ENCODE assay signal across 15 cellular contexts in genomic region chr2:162011718-162012564, GRCh38.
DNase-seq lines count a peak whose midpoint lies in the region; TF ChIP-seq lines count a peak whose summit lies in the region.
"Had no signal": no experiment of that assay in that cellular context is flagged by ENCODE, and none has a peak within 500 bp of the region (broad histone marks: within the 10 kb centered on the region; RNA-seq: fewer than 3 reads in every experiment).

No MANE protein-coding gene starts in this region.

- peak overlapping the region; percentile 60 for H3K4me3 Mint-ChIP-seq in activated naive CD4-positive, alpha-beta T cell treated with anti-CD3 and anti-CD28 coated beads, Interleukin-2, amount 10 ng/mL, durations not matched to agents 7 days and 5 days
- H3K4me3 Mint-ChIP-seq: B cell, type B pancreatic cell had no signal

- H3K36me3 Mint-ChIP-seq in activated naive CD4-positive, alpha-beta T cell treated with anti-CD3 and anti-CD28 coated beads, Interleukin-2, amount 10 ng/mL, durations not matched to agents 7 days and 5 days, result peaks cover 87% of the 10 kb centered on the region
- H3K36me3 Mint-ChIP-seq: type B pancreatic cell had no signal

- no peaks in the 10 kb centered on the region for H3K9me3 Mint-ChIP-seq in activated naive CD4-positive, alpha-beta T cell treated with anti-CD3 and anti-CD28 coated beads, Interleukin-2, amount 10 ng/mL, durations not matched to agents 7 days and 5 days
- H3K9me3 Mint-ChIP-seq: type B pancreatic cell had no signal

- CTCF ChIA-PET in activated naive CD4-positive, alpha-beta T cell treated with anti-CD3 and anti-CD28 coated beads, Interleukin-2, amount 10 ng/mL, durations not matched to agents 7 days and 5 days (lab: Charles Lee), result interaction anchor here (0.6 to 4.8 kb wide), 6 partner anchors 14 to 113 kb away, joined by 3 to 28 read pairs (median 6); no protein-coding TSS in a partner anchor

- H3K4me1 ChIP-seq in colonic mucosa (peaks cover 4% of the 10 kb centered on the region), thymus (ENCODE audit: control insufficient read depth, insufficient read depth, low read length) (peaks cover 25% of the 10 kb centered on the region)

- TF ChIP-seq CTCF in colonic mucosa (IDR thresholded peaks at IDR 0.05), result no peak

- H3K4me1 Mint-ChIP-seq in activated naive CD4-positive, alpha-beta T cell treated with anti-CD3 and anti-CD28 coated beads, Interleukin-2, amount 10 ng/mL, durations not matched to agents 7 days and 5 days, result peaks cover 78% of the 10 kb centered on the region

- intact Hi-C loops in colonic mucosa (cut with DNase I), result no loop called here

- H3K9me3 ChIP-seq in colonic mucosa, result no peaks in the 10 kb centered on the region
- no peaks in the 10 kb centered on the region for H3K9me3 ChIP-seq in thymus (ENCODE audit: control insufficient read depth)

- H3K27me3 ChIP-seq in colonic mucosa (no peaks in the 10 kb centered on the region), thymus (ENCODE audit: control insufficient read depth, insufficient read depth) (no peaks in the 10 kb centered on the region)

- H3K9ac ChIP-seq in colonic mucosa (ENCODE audit: low read depth in 2 of 2, low read length in 2 of 2), result no peak overlapping the region

- peak overlapping the region; percentile 97 for H3K27ac Mint-ChIP-seq in activated naive CD4-positive, alpha-beta T cell treated with anti-CD3 and anti-CD28 coated beads, Interleukin-2, amount 10 ng/mL, durations not matched to agents 7 days and 5 days
- H3K27ac Mint-ChIP-seq: B cell, progenitor cell of endocrine pancreas, type B pancreatic cell had no signal

- 54% methylated on average over 2 of the region's 2 CpGs for WGBS in thymus

- H3K4me3 ChIP-seq in colonic mucosa, result no peak overlapping the region
- no peak overlapping the region for H3K4me3 ChIP-seq in thymus (ENCODE audit: low read length)
- H3K4me3 ChIP-seq: GM12878 had no signal

- no peaks in the 10 kb centered on the region for H3K27me3 Mint-ChIP-seq in activated naive CD4-positive, alpha-beta T cell treated with anti-CD3 and anti-CD28 coated beads, Interleukin-2, amount 10 ng/mL, durations not matched to agents 7 days and 5 days
- H3K27me3 Mint-ChIP-seq: type B pancreatic cell had no signal

- DNase-seq in activated naive CD4-positive, alpha-beta T cell treated with anti-CD3 and anti-CD28 coated beads, Interleukin-2, amount 10 ng/mL, durations not matched to agents 7 days and 5 days, result peak; percentile 47
- no peak for DNase-seq in activated naive CD4-positive, alpha-beta T cell treated with Interleukin-2 at 50 U/mL for 16 hours
- peak; percentile 30 for DNase-seq in T follicular helper cell (ENCODE audit: low read depth)
- peak; percentile 32 for DNase-seq in colonic mucosa
- DNase-seq in germinal center (ENCODE audit: low spot score), result no peak
- DNase-seq in NK-92 treated with Interleukin-12 subunit alpha and Interleukin-12 subunit beta, amount 100 ng/mL, for 24 hours (lab: John Stamatoyannopoulos, UW), result no peak
- DNase-seq: activated effector memory CD4-positive, alpha-beta T cell treated with anti-CD3 and anti-CD28 coated beads, Interleukin-2, amount 50 U/mL, for 16 hours; caudate nucleus; kidney; SHP77 treated with DMSO at 0.1 percent for 48 hours had no signal

- H3K27ac ChIP-seq in colonic mucosa (peak overlapping the region; percentile 28), thymus (ENCODE audit: low read depth) (peak overlapping the region; percentile 91)

- no peaks in the 10 kb centered on the region for H3K36me3 ChIP-seq in colonic mucosa
- no peaks in the 10 kb centered on the region for H3K36me3 ChIP-seq in thymus (ENCODE audit: control insufficient read depth, insufficient read depth)

Comparison
In these comparisons a context has a peak if more than half of its experiments do, and no peak if none do; other contexts are left out.
1. DNase-seq: peak in activated naive CD4-positive, alpha-beta T cell treated with anti-CD3 and anti-CD28 coated beads, Interleukin-2, amount 10 ng/mL, durations not matched to agents 7 days and 5 days (single experiment), T follicular helper cell (single experiment) and colonic mucosa (single experiment); none in activated naive CD4-positive, alpha-beta T cell treated with Interleukin-2 at 50 U/mL for 16 hours (single experiment), germinal center (single experiment) and NK-92 treated with Interleukin-12 subunit alpha and Interleukin-12 subunit beta, amount 100 ng/mL, for 24 hours (single experiment).